In the genomic region with DNA sequence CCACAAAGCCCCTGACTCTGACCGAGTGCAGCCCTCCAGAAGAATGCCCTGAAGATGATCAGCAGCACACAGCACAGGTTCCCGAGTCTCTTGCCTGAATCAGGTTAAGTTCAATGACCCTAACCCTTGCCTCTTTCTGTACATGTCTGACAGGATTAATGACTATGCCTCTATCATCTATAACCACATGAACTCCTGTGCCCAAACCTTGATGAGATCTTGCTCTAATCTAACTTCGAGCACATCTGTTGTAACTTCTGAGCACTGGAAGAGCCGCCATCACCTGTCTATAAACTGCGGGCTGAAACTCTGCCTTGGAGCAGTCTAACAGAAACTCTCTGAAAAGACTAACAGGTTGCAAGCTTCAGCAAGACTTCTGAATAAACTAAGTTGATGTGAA, we compare ENCODE assay signal across 26 cellular contexts. TPM values are rescaled to one million over a fixed set of nuclear protein-coding genes. Genes with fewer than 3 reads are reported as not detected.
DNase-seq lines count a peak whose midpoint lies in the region; ATAC-seq and TF ChIP-seq lines count a peak whose summit lies in the region.
"Had no signal": no experiment of that assay in that cellular context is flagged by ENCODE, and none has a peak within 500 bp of the region (broad histone marks: within the 10 kb centered on the region; RNA-seq: fewer than 3 reads in every experiment).

No MANE protein-coding gene starts in this region.

- DNase-seq in activated T-cell treated with anti-CD3 and anti-CD28 coated beads, Interleukin-2, amount 50 U/mL, for 72 hours: no peak
- DNase-seq in activated T-cell treated with anti-CD3 and anti-CD28 coated beads for 4 hours: no peak
- no peak for DNase-seq in GM23338 (ENCODE audit: low spot score)
- DNase-seq in neural progenitor cell (ENCODE audit: low spot score): no peak
- no peak for DNase-seq in NOMO-1 treated with DMSO at 0.1 percent for 48 hours (lab: John Stamatoyannopoulos, UW; ENCODE audit: unreplicated experiment)
- no peak for DNase-seq in HPDE6-E6E7 (ENCODE audit: extremely low spot score)
- DNase-seq: ACHN; amniotic stem cell; BE2C; brain microvascular endothelial cell; COR-L47; DMS79; GF-D8; HCEC 1CT; Karpas-422; left ventricle myocardium inferior; NCI-H1417 treated with DMSO at 0.1 percent for 48 hours; NCI-H2081; NCI-H226; nucleus accumbens; psoas muscle; stimulated activated naive CD4-positive, alpha-beta T cell treated with Interleukin-2 at 50 U/mL for 16 hours; transverse colon had no signal

- H3K9ac ChIP-seq in neural progenitor cell: no peak overlapping the region

- H3K27ac Mint-ChIP-seq in activated T-cell treated with anti-CD3 and anti-CD28 coated beads, Interleukin-2, amount 50 U/mL, for 72 hours: peak overlapping the region; percentile 4
- H3K27ac Mint-ChIP-seq in GM23338 (no peak overlapping the region; the same call in 1 of the 2 replicates), neural progenitor cell (no peak overlapping the region)
- peak overlapping the region; percentile 88 for H3K27ac Mint-ChIP-seq in activated naive CD8-positive, alpha-beta T cell

- H3K4me2 ChIP-seq in GM23338: peak overlapping the region; percentile 29; the same call in 1 of the 2 replicates
- H3K4me2 ChIP-seq in neural progenitor cell: peak overlapping the region; percentile 1

- no peaks in the 10 kb centered on the region for H3K27me3 Mint-ChIP-seq in activated T-cell treated with anti-CD3 and anti-CD28 coated beads, Interleukin-2, amount 50 U/mL, for 72 hours (ENCODE audit: low read depth)
- H3K27me3 Mint-ChIP-seq in GM23338 (ENCODE audit: insufficient read depth, low read depth, poor library complexity) (no peaks in the 10 kb centered on the region), neural progenitor cell (ENCODE audit: insufficient read depth, low read depth) (no peaks in the 10 kb centered on the region)
- H3K27me3 Mint-ChIP-seq in activated naive CD8-positive, alpha-beta T cell: no peaks in the 10 kb centered on the region

- H3K36me3 Mint-ChIP-seq in activated T-cell treated with anti-CD3 and anti-CD28 coated beads, Interleukin-2, amount 50 U/mL, for 72 hours (ENCODE audit: insufficient read depth in 2 of 2): peaks cover 0 to 2% of the 10 kb centered on the region in 2 donors
- H3K36me3 Mint-ChIP-seq in GM23338 (ENCODE audit: low read depth) (peaks cover 5% of the 10 kb centered on the region), neural progenitor cell (peaks cover 8% of the 10 kb centered on the region)
- peaks cover 10% of the 10 kb centered on the region for H3K36me3 Mint-ChIP-seq in activated naive CD8-positive, alpha-beta T cell

- H3K27me3 ChIP-seq in GM23338 (ENCODE audit: insufficient read depth) (no peaks in the 10 kb centered on the region), neural progenitor cell (no peaks in the 10 kb centered on the region)
- H3K27me3 ChIP-seq: BE2C, brain microvascular endothelial cell, transverse colon had no signal

- no peak overlapping the region for H3K4me3 ChIP-seq in GM23338
- no peak overlapping the region for H3K4me3 ChIP-seq in neural progenitor cell
- H3K4me3 ChIP-seq: left ventricle myocardium inferior, psoas muscle, transverse colon had no signal

- H3K4me1 ChIP-seq in GM23338 (ENCODE audit: insufficient read depth) (peaks cover 37% of the 10 kb centered on the region; the same call in 1 of the 2 replicates), neural progenitor cell (peaks cover 45% of the 10 kb centered on the region)

- H3K9me3 Mint-ChIP-seq in activated T-cell treated with anti-CD3 and anti-CD28 coated beads, Interleukin-2, amount 50 U/mL, for 72 hours: peaks cover 2 to 3% of the 10 kb centered on the region in 2 donors
- H3K9me3 Mint-ChIP-seq in GM23338 (peaks cover 5% of the 10 kb centered on the region; the same call in 2 of the 3 replicates), neural progenitor cell (peaks cover 5% of the 10 kb centered on the region)
- H3K9me3 Mint-ChIP-seq in activated naive CD8-positive, alpha-beta T cell (ENCODE audit: low read depth): no peaks in the 10 kb centered on the region
- H3K9me3 Mint-ChIP-seq: activated T-helper 2 cell treated with anti-CD3 and anti-CD28 coated beads, Interferon-gamma antibody, Interleukin-2, Interleukin-4, amounts not matched to agents 10 μg/mL and 5 μg/mL and 100 μg/mL, durations not matched to agents 14 hours and 24 hours and 36 hours had no signal

- H3F3A ChIP-seq in GM23338 (replicated peaks; ENCODE audit: low read depth) (no peaks in the 10 kb centered on the region; the same call in 1 of the 2 replicates), neural progenitor cell (ENCODE audit: low read depth) (peaks cover 11% of the 10 kb centered on the region)

- H3K79me2 ChIP-seq in GM23338 (replicated peaks; ENCODE audit: insufficient read depth) (peaks cover 100% of the 10 kb centered on the region), neural progenitor cell (ENCODE audit: low read depth) (peaks cover 100% of the 10 kb centered on the region)

- H3K9me2 ChIP-seq in GM23338 (ENCODE audit: insufficient read depth): no peaks in the 10 kb centered on the region

- peaks cover 99% of the 10 kb centered on the region for H3K4me1 Mint-ChIP-seq in activated T-cell treated with anti-CD3 and anti-CD28 coated beads, Interleukin-2, amount 50 U/mL, for 72 hours (ENCODE audit: low read depth)
- H3K4me1 Mint-ChIP-seq in GM23338: peaks cover 30% of the 10 kb centered on the region
- H3K4me1 Mint-ChIP-seq in activated naive CD8-positive, alpha-beta T cell (ENCODE audit: low read depth): peaks cover 95% of the 10 kb centered on the region
- H3K4me1 Mint-ChIP-seq in neural progenitor cell: peaks cover 17% of the 10 kb centered on the region

- H3K36me3 ChIP-seq in GM23338 (ENCODE audit: insufficient read depth) (no peaks in the 10 kb centered on the region), neural progenitor cell (no peaks in the 10 kb centered on the region)
- H3K36me3 ChIP-seq: BE2C, brain microvascular endothelial cell, left ventricle myocardium inferior, transverse colon had no signal

- no peaks in the 10 kb centered on the region for H3K9me3 ChIP-seq in neural progenitor cell (ENCODE audit: low read depth)
- H3K9me3 ChIP-seq: BE2C, left ventricle myocardium inferior, psoas muscle, transverse colon had no signal

- peaks cover 41% of the 10 kb centered on the region for H4K20me1 ChIP-seq in GM23338 (replicated peaks; ENCODE audit: insufficient read depth)
- H4K20me1 ChIP-seq in neural progenitor cell (ENCODE audit: low read depth): peaks cover 90% of the 10 kb centered on the region

- peak overlapping the region; percentile 66; the same call in 1 of the 2 replicates for H3K27ac ChIP-seq in GM23338 (ENCODE audit: low read depth)
- no peak overlapping the region for H3K27ac ChIP-seq in neural progenitor cell
- H3K27ac ChIP-seq: brain microvascular endothelial cell, left ventricle myocardium inferior, psoas muscle had no signal

- TF ChIP-seq CTCF in GM23338 (conservative IDR thresholded peaks at IDR 0.05; ENCODE audit: low read depth in 2 of 2) (no peak), neural progenitor cell (IDR thresholded peaks at IDR 0.05) (no peak)

- no peak overlapping the region for H2AFZ ChIP-seq in GM23338
- H2AFZ ChIP-seq in neural progenitor cell (replicated peaks): no peak overlapping the region

- ATAC-seq in activated T-cell treated with anti-CD3 and anti-CD28 coated beads, Interleukin-2, amount 50 U/mL, for 72 hours (replicated peaks in 1 of 2): peak in 1 of 2 donors; percentile 17
- no peak for ATAC-seq in GM23338
- ATAC-seq in HG03520 (IDR thresholded peaks at IDR 0.05; ENCODE audit: unreplicated experiment): no peak
- ATAC-seq: psoas muscle had no signal

- H3K4me3 Mint-ChIP-seq in activated T-cell treated with anti-CD3 and anti-CD28 coated beads, Interleukin-2, amount 50 U/mL, for 72 hours: peak overlapping the region; percentile 33 to 70
- H3K4me3 Mint-ChIP-seq in GM23338: no peak overlapping the region
- peak overlapping the region; percentile 58 for H3K4me3 Mint-ChIP-seq in activated naive CD8-positive, alpha-beta T cell
- H3K4me3 Mint-ChIP-seq in neural progenitor cell: no peak overlapping the region

TF ChIP-seq in GM23338, 12 proteins besides CTCF, POLR2A, EP300 and RAD21 (continues in another document):
- TF ChIP-seq ZNF331 (CRISPR knock-in tag; IDR thresholded peaks at IDR 0.05; ENCODE audit: low read depth): no peak
- TF ChIP-seq, protein P1, sequence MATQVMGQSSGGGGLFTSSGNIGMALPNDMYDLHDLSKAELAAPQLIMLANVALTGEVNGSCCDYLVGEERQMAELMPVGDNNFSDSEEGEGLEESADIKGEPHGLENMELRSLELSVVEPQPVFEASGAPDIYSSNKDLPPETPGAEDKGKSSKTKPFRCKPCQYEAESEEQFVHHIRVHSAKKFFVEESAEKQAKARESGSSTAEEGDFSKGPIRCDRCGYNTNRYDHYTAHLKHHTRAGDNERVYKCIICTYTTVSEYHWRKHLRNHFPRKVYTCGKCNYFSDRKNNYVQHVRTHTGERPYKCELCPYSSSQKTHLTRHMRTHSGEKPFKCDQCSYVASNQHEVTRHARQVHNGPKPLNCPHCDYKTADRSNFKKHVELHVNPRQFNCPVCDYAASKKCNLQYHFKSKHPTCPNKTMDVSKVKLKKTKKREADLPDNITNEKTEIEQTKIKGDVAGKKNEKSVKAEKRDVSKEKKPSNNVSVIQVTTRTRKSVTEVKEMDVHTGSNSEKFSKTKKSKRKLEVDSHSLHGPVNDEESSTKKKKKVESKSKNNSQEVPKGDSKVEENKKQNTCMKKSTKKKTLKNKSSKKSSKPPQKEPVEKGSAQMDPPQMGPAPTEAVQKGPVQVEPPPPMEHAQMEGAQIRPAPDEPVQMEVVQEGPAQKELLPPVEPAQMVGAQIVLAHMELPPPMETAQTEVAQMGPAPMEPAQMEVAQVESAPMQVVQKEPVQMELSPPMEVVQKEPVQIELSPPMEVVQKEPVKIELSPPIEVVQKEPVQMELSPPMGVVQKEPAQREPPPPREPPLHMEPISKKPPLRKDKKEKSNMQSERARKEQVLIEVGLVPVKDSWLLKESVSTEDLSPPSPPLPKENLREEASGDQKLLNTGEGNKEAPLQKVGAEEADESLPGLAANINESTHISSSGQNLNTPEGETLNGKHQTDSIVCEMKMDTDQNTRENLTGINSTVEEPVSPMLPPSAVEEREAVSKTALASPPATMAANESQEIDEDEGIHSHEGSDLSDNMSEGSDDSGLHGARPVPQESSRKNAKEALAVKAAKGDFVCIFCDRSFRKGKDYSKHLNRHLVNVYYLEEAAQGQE (IDR thresholded peaks at IDR 0.05; ENCODE audit: unreplicated experiment): no peak

RNA-seq across cellular contexts. Expression of a gene that starts 44.6 kb away (rescaled TPM):
- total RNA-seq in activated T-cell treated with anti-CD3 and anti-CD28 coated beads, Interleukin-2, amount 50 U/mL, for 72 hours: 10 to 100 TPM; 41.1 to 48.3 TPM
- 101 and 107 TPM in 2 replicates for total RNA-seq in GM23338 (2014; rRNA removed; shearing (Covaris generic))
- 32.3 and 34.0 TPM in 2 replicates for polyA plus RNA-seq in GM23338 (2016; fragmentation: Nextera tagmentation; extraction: Ambion mirVana)
- total RNA-seq in neural progenitor cell (ENCODE audit: low replicate concordance): 105 and 126 TPM in 2 replicates

Comparison
In these comparisons a context has a peak if more than half of its experiments do, and no peak if none do; other contexts are left out.
1. H3K27ac Mint-ChIP-seq: peak in activated T-cell treated with anti-CD3 and anti-CD28 coated beads, Interleukin-2, amount 50 U/mL, for 72 hours (single experiment) and activated naive CD8-positive, alpha-beta T cell (single experiment); none in GM23338 (single experiment) and neural progenitor cell (single experiment).
2. H3K4me3 Mint-ChIP-seq: peak in activated T-cell treated with anti-CD3 and anti-CD28 coated beads, Interleukin-2, amount 50 U/mL, for 72 hours (2 of 2) and activated naive CD8-positive, alpha-beta T cell (single experiment); none in GM23338 (single experiment) and neural progenitor cell (single experiment).